Comparison of ENCODE assay signal across 21 cellular contexts in genomic region chr9:15592317-15592716, GRCh38. TPM values are rescaled to one million over a fixed set of nuclear protein-coding genes. Genes with fewer than 3 reads are reported as not detected.
DNase-seq lines count a peak whose midpoint lies in the region; ATAC-seq, FAIRE-seq and TF ChIP-seq lines count a peak whose summit lies in the region.
"Had no signal": no experiment of that assay in that cellular context is flagged by ENCODE, and none has a peak within 500 bp of the region (broad histone marks: within the 10 kb centered on the region; RNA-seq: fewer than 3 reads in every experiment).

No MANE protein-coding gene starts in this region.

- H3K4me3 Mint-ChIP-seq in H9: no peak overlapping the region
- H3K4me3 Mint-ChIP-seq: CD4-positive, CD25-positive, alpha-beta regulatory T cell; CD8-positive, alpha-beta memory T cell; GM23338 had no signal

- no peaks in the 10 kb centered on the region for H3K79me2 ChIP-seq in H9 (ENCODE audit: insufficient read depth, low read length)
- no peaks in the 10 kb centered on the region for H3K79me2 ChIP-seq in GM12878 (ENCODE audit: control insufficient read depth, insufficient read depth, low read length)

- peak overlapping the region in 2 of 3 experiments; percentile 21 to 65; a peak in 1 of 7 replicates for H3K27ac Mint-ChIP-seq in H9
- H3K27ac Mint-ChIP-seq: CD4-positive, CD25-positive, alpha-beta regulatory T cell; CD8-positive, alpha-beta memory T cell had no signal

- no peak overlapping the region for H2AK5ac ChIP-seq in H9 (ENCODE audit: insufficient read length, low read length)

- no peak overlapping the region for H4K91ac ChIP-seq in H9 (ENCODE audit: insufficient read length, low read depth, low read length)

- intact Hi-C loops in GM12878 (cut with micrococcal nuclease; ENCODE audit: unreplicated experiment) (no loop called here), sigmoid colon (cut with DNase I) (no loop called here)

- H3K9me3 Mint-ChIP-seq in H9: peaks cover 0 to 2% of the 10 kb centered on the region in 2 experiments; a peak in 4 of 5 replicates

- H3K4me2 ChIP-seq in H9 (ENCODE audit: insufficient read depth, insufficient read length, low read length): no peak overlapping the region
- no peak overlapping the region for H3K4me2 ChIP-seq in GM12878 (ENCODE audit: control insufficient read depth, insufficient read depth)

- no peak overlapping the region for H3K18ac ChIP-seq in H9 (ENCODE audit: insufficient read length, low read depth, low read length)

- H3K4me3 ChIP-seq in GM12878: no peak overlapping the region
- H3K4me3 ChIP-seq in sigmoid colon: no peak overlapping the region
- H3K4me3 ChIP-seq: GM23338 had no signal

- no peak overlapping the region for H2BK5ac ChIP-seq in H9 (ENCODE audit: insufficient read length, low read length)

- no peaks in the 10 kb centered on the region for H3K9me3 ChIP-seq in H9 (ENCODE audit: control insufficient read depth, low read depth, low read length)
- H3K9me3 ChIP-seq in GM12878 (replicated peaks; ENCODE audit: control insufficient read depth, insufficient read depth, low read length): no peaks in the 10 kb centered on the region
- H3K9me3 ChIP-seq in sigmoid colon: no peaks in the 10 kb centered on the region
- H3K9me3 ChIP-seq: BE2C had no signal

- no peak overlapping the region for H3K4ac ChIP-seq in H9 (ENCODE audit: low read depth, low read length)

- FAIRE-seq in GM12878 (lab: Jason Lieb, UNC): no peak
- FAIRE-seq: GM12891, H54 had no signal

- H2BK15ac ChIP-seq in H9 (ENCODE audit: low read depth, low read length): no peak overlapping the region

- H3K79me1 ChIP-seq in H9 (ENCODE audit: insufficient read depth, low read depth, low read length, poor library complexity, severe bottlenecking): no peaks in the 10 kb centered on the region

- H2AFZ ChIP-seq in H9 (ENCODE audit: low read length): no peak overlapping the region
- H2AFZ ChIP-seq in GM12878 (ENCODE audit: control insufficient read depth, low read depth, low read length): no peak overlapping the region
- H2AFZ ChIP-seq: GM23338 had no signal

- TF ChIP-seq RAD21 in GM12878 (IDR thresholded peaks at IDR 0.05; ENCODE audit: insufficient read depth, low read depth, low read length): no peak

- RAD21 ChIA-PET in GM12878 (lab: Charles Lee; ENCODE audit: unreplicated experiment): interaction anchor here (1.0 kb wide), 1 partner anchor 14 kb away, joined by 3 read pairs; no protein-coding TSS in a partner anchor

- H3K23me2 ChIP-seq in H9 (ENCODE audit: insufficient read length, low read depth, low read length, poor library complexity, severe bottlenecking): no peaks in the 10 kb centered on the region

- POLR2A ChIA-PET in GM12878 (lab: Charles Lee): interaction anchor here (1.4 kb wide), 1 partner anchor 39 kb away, joined by 7 read pairs; the partner anchor contains the start of gene CCDC171

- peaks cover 12 to 13% of the 10 kb centered on the region in 2 experiments for H3K4me1 Mint-ChIP-seq in H9
- H3K4me1 Mint-ChIP-seq: CD8-positive, alpha-beta memory T cell had no signal

- H4K20me1 ChIP-seq in H9 (ENCODE audit: control insufficient read depth, insufficient read depth, insufficient read length) (no peaks in the 10 kb centered on the region), GM12878 (ENCODE audit: control insufficient read depth, insufficient read depth) (no peaks in the 10 kb centered on the region)

- no peak overlapping the region for H3K56ac ChIP-seq in H9 (ENCODE audit: insufficient read length, low read depth, low read length)

- no peak overlapping the region for H3K23ac ChIP-seq in H9 (ENCODE audit: insufficient read length, low read depth, low read length)

- no peak overlapping the region for H4K5ac ChIP-seq in H9 (ENCODE audit: insufficient read length, low read depth, low read length)

- H3K27me3 Mint-ChIP-seq in H9 (ENCODE audit: low read depth): no peaks in the 10 kb centered on the region; the same call in 1 of the 2 replicates
- H3K27me3 Mint-ChIP-seq: CD4-positive, CD25-positive, alpha-beta regulatory T cell had no signal

- SMC1A ChIA-PET in GM12878 (lab: Charles Lee; ENCODE audit: uncharacterized antibody, unreplicated experiment): interaction anchor here (0.6 to 1.6 kb wide), 4 partner anchors 9 to 39 kb away, joined by 3 to 4 read pairs (median 4); partner anchors contain the start of gene CCDC171

- H3K9ac ChIP-seq in H9 (ENCODE audit: extremely low read depth, insufficient read length, low read length) (no peak overlapping the region), GM12878 (ENCODE audit: control insufficient read depth, insufficient read depth, low read length) (no peak overlapping the region)

- H2BK120ac ChIP-seq in H9 (ENCODE audit: low read depth, low read length, poor library complexity, severe bottlenecking): no peak overlapping the region

- no peak overlapping the region for H3K14ac ChIP-seq in H9 (ENCODE audit: insufficient read depth, low read length)

- H4K8ac ChIP-seq in H9 (replicated peaks; ENCODE audit: insufficient read length, low read depth, low read length): no peak overlapping the region

- no peak overlapping the region for H2BK20ac ChIP-seq in H9 (ENCODE audit: low read depth, low read length, poor library complexity, severe bottlenecking)

- TF ChIP-seq CTCF in H9 (conservative IDR thresholded peaks at IDR 0.05) (no peak), GM12878 (IDR thresholded peaks at IDR 0.05 in 2 of 3, conservative IDR thresholded peaks at IDR 0.05 in 1 of 3; ENCODE audit: control insufficient read depth in 2 of 3, extremely low read depth in 1 of 3, insufficient read depth in 1 of 3, low read depth in 3 of 3, low read length in 3 of 3) (no peak), sigmoid colon (IDR thresholded peaks at IDR 0.05) (no peak)

- H2BK12ac ChIP-seq in H9 (ENCODE audit: insufficient read length, low read depth, low read length): no peak overlapping the region

- ATAC-seq in GM12878: peak; percentile 30; the same call in 1 of the 3 replicates
- no peak for ATAC-seq in GM19328 (IDR thresholded peaks at IDR 0.05; ENCODE audit: unreplicated experiment)

- H3K36me3 Mint-ChIP-seq in H9 (ENCODE audit: insufficient read depth in 1 of 3, low read depth in 3 of 3): peaks cover 4 to 10% (median 4%) of the 10 kb centered on the region in 3 experiments; a peak in 5 of 7 replicates
- H3K36me3 Mint-ChIP-seq: CD4-positive, CD25-positive, alpha-beta regulatory T cell had no signal

- TF ChIP-seq EP300 in GM12878 (IDR thresholded peaks at IDR 0.05; ENCODE audit: borderline replicate concordance in 1 of 2, control insufficient read depth in 1 of 2, low read depth in 2 of 2, low read length in 2 of 2) (no peak), sigmoid colon (IDR thresholded peaks at IDR 0.05) (no peak)

- no TSS peak for BruUV-seq in GM12878 (replicated peaks; lab: Mats Ljungman, UMichigan)

- peak; percentile 14 for DNase-seq in NCI-H82 (lab: John Stamatoyannopoulos, UW)
- no peak for DNase-seq in NCI-H82 treated with DMSO at 0.1 percent for 48 hours (lab: John Stamatoyannopoulos, UW; ENCODE audit: unreplicated experiment)
- no peak for DNase-seq in H9
- DNase-seq in GM12878 (ENCODE audit: low read depth, low spot score): no peak
- no peak for DNase-seq in sigmoid colon
- no peak for DNase-seq in hypothalamus (lab: John Stamatoyannopoulos, UW)
- DNase-seq: ACHN; BE2C; C1 segment of cervical spinal cord; CD4-positive, CD25-positive, alpha-beta regulatory T cell; CD8-positive, alpha-beta memory T cell; COR-L47; DMS 273 treated with DMSO at 0.1 percent for 48 hours; DMS53; DND-41; EL; KBM-7 had no signal

- WGBS in H9 (ENCODE audit: extremely low coverage, insufficient read length, low lambda C conversion rate): no CpG with 5 or more reads among the region's 3 CpGs
- WGBS in GM12878 (ENCODE audit: insufficient coverage, insufficient replicate concordance, low lambda C conversion rate, missing lambda C conversion rate): 96% methylated on average over 3 of the region's 3 CpGs
- 93 to 94% methylated on average over 3 of the region's 3 CpGs for WGBS in sigmoid colon, 2 donors

- no peak overlapping the region for H3T11ph ChIP-seq in H9 (ENCODE audit: low read length)

- H3K27me3 ChIP-seq in H9 (ENCODE audit: insufficient read depth, low read length): no peaks in the 10 kb centered on the region
- no peaks in the 10 kb centered on the region for H3K27me3 ChIP-seq in GM12878 (replicated peaks in 1 of 2; ENCODE audit: control insufficient read depth in 2 of 2, insufficient read depth in 2 of 2, low read length in 1 of 2)
- no peaks in the 10 kb centered on the region for H3K27me3 ChIP-seq in sigmoid colon
- H3K27me3 ChIP-seq: BE2C had no signal

- H3K27ac ChIP-seq in H9 (ENCODE audit: insufficient read length, low read depth, low read length): no peak overlapping the region
- no peak overlapping the region for H3K27ac ChIP-seq in GM12878 (ENCODE audit: control insufficient read depth, insufficient read depth)
- H3K27ac ChIP-seq in sigmoid colon: no peak overlapping the region

- TF ChIP-seq POLR2A in GM12878 (IDR thresholded peaks at IDR 0.05; ENCODE audit: low read depth, low read length) (no peak), sigmoid colon (IDR thresholded peaks at IDR 0.05) (no peak)

- no peaks in the 10 kb centered on the region for H3K36me3 ChIP-seq in GM12878 (ENCODE audit: control insufficient read depth in 2 of 2, insufficient read depth in 2 of 2, low read length in 1 of 2)
- no peaks in the 10 kb centered on the region for H3K36me3 ChIP-seq in sigmoid colon
- H3K36me3 ChIP-seq: BE2C had no signal

- in situ Hi-C loops in GM12878 (cut with MboI): no loop called here

- H3K4me1 ChIP-seq in H9 (ENCODE audit: insufficient read depth, low read length) (no peaks in the 10 kb centered on the region), GM12878 (ENCODE audit: control insufficient read depth, insufficient read depth, low read length) (no peaks in the 10 kb centered on the region), sigmoid colon (no peaks in the 10 kb centered on the region)
- H3K4me1 ChIP-seq: BE2C had no signal

- CTCF ChIA-PET in GM12878 (lab: Yijun Ruan, JAX): interaction anchor here (0.7 to 2.0 kb wide), 2 partner anchors 14 to 25 kb away, joined by 3 to 5 read pairs; no protein-coding TSS in a partner anchor

RNA-seq across cellular contexts. Expression of gene CCDC171, which starts 39.5 kb away (rescaled TPM):
- total RNA-seq in H9 (2021) (2.4 TPM in 2 replicates), GM12878 (2014; rRNA removed) (2.0 and 3.5 TPM in 2 replicates), GM12878 (2014; rRNA removed; fragmentation: Illumina TruSeq; extraction: Trizol) (6.0 and 7.2 TPM in 2 replicates), GM12878 (2021) (2.1 and 4.0 TPM in 2 replicates), sigmoid colon (1 to 10 TPM; 2.9 to 6.1 (median 3.1) TPM)
- total RNA-seq in GM12878 (2013; cell fraction: nucleolus; rRNA removed): 28.4 and 29.3 TPM in 2 replicates
- 1.7 TPM for polyA plus RNA-seq in GM12878 (2011; ENCODE audit: low read depth)
- polyA plus RNA-seq in GM12878 (2011; rRNA removed) (3.0 and 3.9 TPM in 2 replicates), GM12878 (2014; fragmentation: Illumina TruSeq; extraction: Trizol) (2.4 and 2.6 TPM in 2 replicates), GM12878 (2014; fragmentation: Nextera tagmentation; extraction: Ambion mirVana) (1 to 10 TPM in 1 of 2 experiments, under 1 TPM in 1; 1.00 to 1.1 TPM), GM12878 (2014; rRNA removed) (1.4 and 2.6 TPM in 2 replicates), GM12878 (2016; fragmentation: Nextera tagmentation; extraction: Ambion mirVana) (1 to 10 TPM; 2.9 to 3.8 TPM), sigmoid colon (1 to 10 TPM in 1 of 3 donors, under 1 TPM in 2; 0.46 to 1.4 (median 0.60) TPM)
- polyA plus RNA-seq in GM12878 (2011; cell fraction: cytosol; rRNA removed): 0.97 and 1.6 TPM in 2 replicates
- 5.0 and 5.1 TPM in 2 replicates for polyA plus RNA-seq in GM12878 (2011; cell fraction: nucleus; rRNA removed)
- polyA plus RNA-seq in GM12878 (2012): 1.0 and 1.9 TPM in 2 replicates
- polyA minus RNA-seq in GM12878 (2011; rRNA and poly(A)+ RNA removed): 7.9 and 10.1 TPM in 2 replicates
- 1.6 and 1.9 TPM in 2 replicates for polyA minus RNA-seq in GM12878 (2011; cell fraction: cytosol; rRNA and poly(A)+ RNA removed)
- 16.8 and 26.1 TPM in 2 replicates for polyA minus RNA-seq in GM12878 (2011; cell fraction: nucleus; rRNA and poly(A)+ RNA removed)
